Comparison of ENCODE assay signal across 35 cellular contexts in the genomic region with DNA sequence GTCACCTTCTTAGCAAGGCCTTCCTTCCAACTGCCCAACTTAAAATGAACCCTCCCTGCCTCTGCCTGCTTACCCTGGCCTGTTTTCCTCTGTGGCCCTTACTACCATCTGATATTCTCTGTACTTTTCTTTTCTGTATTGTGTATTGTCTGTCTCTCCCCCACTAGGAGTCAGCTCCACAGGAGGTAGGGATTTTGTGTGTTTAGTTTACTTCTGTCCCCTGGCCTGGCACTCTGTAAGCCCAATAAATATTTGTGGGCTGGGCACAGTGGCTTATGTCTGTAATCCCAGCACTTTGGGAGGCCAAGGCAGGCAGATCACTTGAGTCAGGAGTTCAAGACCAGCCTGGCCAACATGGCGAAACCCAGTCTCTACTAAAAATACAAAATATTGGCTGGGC.
"Had no signal": no experiment of that assay in that cellular context is flagged by ENCODE, and none has a peak within 500 bp of the region (broad histone marks: within the 10 kb centered on the region; RNA-seq: fewer than 3 reads in every experiment).

No MANE protein-coding gene starts in this region.

- H3K4me3 Mint-ChIP-seq: activated CD4-positive, alpha-beta memory T cell treated with anti-CD3 and anti-CD28 coated beads, Interleukin-2, amount 10 ng/mL, durations not matched to agents 7 days and 5 days; activated CD4-positive, alpha-beta T cell treated with anti-CD3 and anti-CD28 coated beads, Interleukin-2, amount 10 ng/mL, durations not matched to agents 7 days and 5 days; activated naive CD4-positive, alpha-beta T cell treated with anti-CD3 and anti-CD28 coated beads, Interleukin-2, amount 10 ng/mL, durations not matched to agents 7 days and 5 days; activated naive CD8-positive, alpha-beta T cell treated with anti-CD3 and anti-CD28 coated beads, Interleukin-2, amount 10 ng/mL, durations not matched to agents 7 days and 5 days; activated T-cell treated with anti-CD3 and anti-CD28 coated beads, Interleukin-2, amount 50 U/mL, for 24 hours; activated T-cell treated with anti-CD3 and anti-CD28 coated beads, Interleukin-2, amount 50 U/mL, for 72 hours; central memory CD8-positive, alpha-beta T cell; effector memory CD8-positive, alpha-beta T cell; WTC11 had no signal

- H3K27me3 ChIP-seq: ascending aorta, brain microvascular endothelial cell, esophagus squamous epithelium, gastroesophageal sphincter, heart right ventricle, hepatocyte had no signal

- H3K79me2 ChIP-seq: hepatocyte had no signal

- H3K4me3 ChIP-seq: ascending aorta, esophagus squamous epithelium, gastroesophageal sphincter, heart right ventricle, hepatocyte had no signal

- H3K36me3 ChIP-seq: ascending aorta, brain microvascular endothelial cell, esophagus squamous epithelium had no signal

- H2AFZ ChIP-seq: hepatocyte had no signal

- H3K27me3 Mint-ChIP-seq: activated CD4-positive, alpha-beta memory T cell treated with anti-CD3 and anti-CD28 coated beads, Interleukin-2, amount 10 ng/mL, durations not matched to agents 7 days and 5 days; activated CD4-positive, alpha-beta T cell treated with anti-CD3 and anti-CD28 coated beads, Interleukin-2, amount 10 ng/mL, durations not matched to agents 7 days and 5 days; activated naive CD4-positive, alpha-beta T cell treated with anti-CD3 and anti-CD28 coated beads, Interleukin-2, amount 10 ng/mL, durations not matched to agents 7 days and 5 days; activated naive CD8-positive, alpha-beta T cell treated with anti-CD3 and anti-CD28 coated beads, Interleukin-2, amount 10 ng/mL, durations not matched to agents 7 days and 5 days; activated T-cell treated with anti-CD3 and anti-CD28 coated beads, Interleukin-2, amount 50 U/mL, for 24 hours; central memory CD8-positive, alpha-beta T cell had no signal

- H3K4me2 ChIP-seq: hepatocyte had no signal

- DNase-seq: activated CD4-positive, alpha-beta memory T cell treated with anti-CD3 and anti-CD28 coated beads, Interleukin-2, amount 10 ng/mL, durations not matched to agents 7 days and 5 days; activated CD4-positive, alpha-beta T cell treated with anti-CD3 and anti-CD28 coated beads for 1 hour; activated CD4-positive, alpha-beta T cell treated with anti-CD3 and anti-CD28 coated beads for 4 hours; activated CD4-positive, alpha-beta T cell treated with anti-CD3 and anti-CD28 coated beads, Interleukin-2, amount 10 ng/mL, durations not matched to agents 7 days and 5 days; activated CD4-positive, alpha-beta T cell treated with anti-CD3 and anti-CD28 coated beads, Interleukin-2, amount 50 U/mL, for 4 hours; activated CD8-positive, alpha-beta memory T cell treated with anti-CD3 and anti-CD28 coated beads, Interleukin-2, amount 50 U/mL, for 48 hours; activated gamma-delta T cell; activated naive CD4-positive, alpha-beta T cell; activated naive CD4-positive, alpha-beta T cell treated with anti-CD3 and anti-CD28 coated beads, Interleukin-2, amount 10 ng/mL, durations not matched to agents 7 days and 5 days; activated naive CD8-positive, alpha-beta T cell treated with anti-CD3 and anti-CD28 coated beads, Interleukin-2, amount 10 ng/mL, durations not matched to agents 7 days and 5 days; activated T-cell treated with anti-CD3 and anti-CD28 coated beads for 4 hours; activated T-cell treated with anti-CD3 and anti-CD28 coated beads, Interleukin-2, amount 50 U/mL, for 24 hours; activated T-cell treated with anti-CD3 and anti-CD28 coated beads, Interleukin-2, amount 50 U/mL, for 72 hours; brain microvascular endothelial cell; cortex of kidney; dermis blood vessel endothelial cell; effector CD4-positive, alpha-beta T cell; effector memory CD8-positive, alpha-beta T cell; esophagus squamous epithelium; foreskin melanocyte; heart right ventricle; T-helper 9 cell had no signal

- H3K4me1 ChIP-seq: ascending aorta, esophagus squamous epithelium, gastroesophageal sphincter, heart right ventricle had no signal

- H3K27ac ChIP-seq: ascending aorta, brain microvascular endothelial cell, epithelial cell of prostate, esophagus squamous epithelium, gastroesophageal sphincter, heart right ventricle, hepatocyte, VCaP had no signal

- ATAC-seq: activated naive CD4-positive, alpha-beta T cell treated with anti-CD3 and anti-CD28 coated beads, Interleukin-2, amount 50 U/mL, for 72 hours; activated T-cell treated with anti-CD3 and anti-CD28 coated beads, Interleukin-2, amount 50 U/mL, for 72 hours; effector memory CD8-positive, alpha-beta T cell; gastroesophageal sphincter; heart right ventricle; WTC11 had no signal

- H3K27ac Mint-ChIP-seq: activated CD4-positive, alpha-beta memory T cell treated with anti-CD3 and anti-CD28 coated beads, Interleukin-2, amount 10 ng/mL, durations not matched to agents 7 days and 5 days; activated CD4-positive, alpha-beta T cell treated with anti-CD3 and anti-CD28 coated beads, Interleukin-2, amount 10 ng/mL, durations not matched to agents 7 days and 5 days; activated naive CD4-positive, alpha-beta T cell treated with anti-CD3 and anti-CD28 coated beads, Interleukin-2, amount 10 ng/mL, durations not matched to agents 7 days and 5 days; activated naive CD8-positive, alpha-beta T cell treated with anti-CD3 and anti-CD28 coated beads, Interleukin-2, amount 10 ng/mL, durations not matched to agents 7 days and 5 days; activated T-cell treated with anti-CD3 and anti-CD28 coated beads, Interleukin-2, amount 50 U/mL, for 24 hours; activated T-cell treated with anti-CD3 and anti-CD28 coated beads, Interleukin-2, amount 50 U/mL, for 72 hours; effector memory CD8-positive, alpha-beta T cell; WTC11 had no signal

- FAIRE-seq: bronchial epithelial cell, colon, endometrium, endothelial cell of umbilical vein, TTC549 had no signal

- H3K4me1 Mint-ChIP-seq: activated CD4-positive, alpha-beta memory T cell treated with anti-CD3 and anti-CD28 coated beads, Interleukin-2, amount 10 ng/mL, durations not matched to agents 7 days and 5 days; activated CD4-positive, alpha-beta T cell treated with anti-CD3 and anti-CD28 coated beads, Interleukin-2, amount 10 ng/mL, durations not matched to agents 7 days and 5 days; activated naive CD4-positive, alpha-beta T cell treated with anti-CD3 and anti-CD28 coated beads, Interleukin-2, amount 10 ng/mL, durations not matched to agents 7 days and 5 days; central memory CD8-positive, alpha-beta T cell; WTC11 had no signal

- H3K36me3 Mint-ChIP-seq: activated naive CD4-positive, alpha-beta T cell treated with anti-CD3 and anti-CD28 coated beads, Interleukin-2, amount 10 ng/mL, durations not matched to agents 7 days and 5 days; activated naive CD4-positive, alpha-beta T cell treated with anti-CD3 and anti-CD28 coated beads, Interleukin-2, amount 50 U/mL, for 72 hours; activated naive CD8-positive, alpha-beta T cell treated with anti-CD3 and anti-CD28 coated beads, Interleukin-2, amount 10 ng/mL, durations not matched to agents 7 days and 5 days had no signal
